9 cellular contexts compared by ENCODE assay signal in the genomic region with DNA sequence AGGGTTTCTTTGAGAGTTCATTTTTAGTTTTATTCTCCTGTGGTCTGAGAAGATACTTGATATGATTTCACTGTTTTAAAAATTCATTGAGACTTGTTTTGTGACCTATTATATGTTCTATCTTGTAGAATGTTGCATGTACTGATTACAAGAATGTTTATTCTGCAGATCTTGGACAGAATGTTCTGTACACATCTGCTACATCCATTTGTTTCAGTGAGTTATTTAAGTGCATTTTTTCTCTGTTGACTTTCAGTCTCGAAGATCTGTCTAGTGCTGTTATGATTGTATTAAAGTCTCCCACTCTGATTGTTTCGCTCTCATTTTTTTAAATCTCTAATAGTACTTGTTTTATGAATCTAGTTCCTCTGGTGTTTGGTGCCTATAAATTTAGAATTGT.
DNase-seq lines count a peak whose midpoint lies in the region; ATAC-seq and TF ChIP-seq lines count a peak whose summit lies in the region.
"Had no signal": no experiment of that assay in that cellular context is flagged by ENCODE, and none has a peak within 500 bp of the region (broad histone marks: within the 10 kb centered on the region; RNA-seq: fewer than 3 reads in every experiment).

No MANE protein-coding gene starts in this region.

- no peak overlapping the region for H2AFZ ChIP-seq in PC-3 (ENCODE audit: low read length)

- CTCF ChIA-PET in PC-3 (lab: Charles Lee) = no interaction called here
- CTCF ChIA-PET in HEK293T (lab: Yijun Ruan, JAX) = interaction anchor here (0.9 kb wide), 1 partner anchor 16 kb away, joined by 9 read pairs; no protein-coding TSS in a partner anchor

- no peaks in the 10 kb centered on the region for H3K27me3 ChIP-seq in PC-3 (ENCODE audit: low read length)
- H3K27me3 ChIP-seq in spleen (replicated peaks in 1 of 7) = peaks cover 0 to 7% (median 0%) of the 10 kb centered on the region in 7 donors

- intact Hi-C loops in PC-3 (cut with micrococcal nuclease) (no loop called here), left ventricle myocardium superior (cut with micrococcal nuclease) (no loop called here), spleen (cut with DNase I; ENCODE audit: low total_unique reads) (no loop called here)

- peak overlapping the region; percentile 95 for H3K4me2 ChIP-seq in PC-3 (ENCODE audit: low read length)

- no peak for ATAC-seq in PC-3
- peak; percentile 44 for ATAC-seq in left ventricle myocardium superior

- POLR2A ChIA-PET in PC-3 (lab: Charles Lee; ENCODE audit: unreplicated experiment) (interaction anchor here (0.7 kb wide), 1 partner anchor 27 kb away, joined by 3 read pairs; no protein-coding TSS in a partner anchor), HEK293T (lab: Yijun Ruan, JAX) (no interaction called here)

- TF ChIP-seq POLR2A in spleen (IDR thresholded peaks at IDR 0.05) = no peak

- no peaks in the 10 kb centered on the region for H3K9me2 ChIP-seq in PC-3 (replicated peaks; ENCODE audit: low read length)

- no peaks in the 10 kb centered on the region for H3K79me2 ChIP-seq in PC-3 (ENCODE audit: low read length)

- no peaks in the 10 kb centered on the region for H4K20me1 ChIP-seq in PC-3 (ENCODE audit: low read length)

- TSS peak; percentile 22 for BruUV-seq in PC-3 (replicated peaks; lab: Mats Ljungman, UMichigan)

- H3K9ac ChIP-seq in PC-3 (ENCODE audit: low read length) = no peak overlapping the region

- WGBS in spleen, 5 donors = 41 to 52% (median 43%) methylated on average over 2 of the region's 2 CpGs

- TF ChIP-seq CTCF in PC-3 (conservative IDR thresholded peaks at IDR 0.05; ENCODE audit: low read depth, low read length) (no peak), spleen (IDR thresholded peaks at IDR 0.05 in 8 of 11, conservative IDR thresholded peaks at IDR 0.05 in 3 of 11) (no peak)

- H3K9me3 ChIP-seq in PC-3 (ENCODE audit: low read length) (no peaks in the 10 kb centered on the region), spleen (no peaks in the 10 kb centered on the region)

- no peaks in the 10 kb centered on the region for H3F3A ChIP-seq in PC-3 (ENCODE audit: low read length, unreplicated experiment)

- H3K27ac ChIP-seq in PC-3 (ENCODE audit: low read length) = peak overlapping the region; percentile 78
- peak overlapping the region in 6 of 8 donors; percentile 87 to 97 (median 94) for H3K27ac ChIP-seq in spleen

- peak overlapping the region; percentile 83; the same call in 1 of the 2 replicates for H3K4me3 ChIP-seq in PC-3 (ENCODE audit: low read length)
- H3K4me3 ChIP-seq in spleen = peak overlapping the region in 3 of 8 donors; percentile 58 to 78 (median 66)

- DNase-seq in NCI-H526 treated with DMSO at 0.1 percent for 48 hours (lab: John Stamatoyannopoulos, UW) (peak; percentile 59), NCI-H526 (lab: John Stamatoyannopoulos, UW) (no peak), PC-3 (no peak), left ventricle myocardium superior (no peak), spleen (no peak), RPMI8226 (no peak), GOT3 (lab: John Stamatoyannopoulos, UW) (no peak), HEK293T (ENCODE audit: extremely low spot score) (no peak)
- DNase-seq: NCI-H1092 had no signal

- H3K36me3 ChIP-seq in PC-3 (ENCODE audit: low read depth, low read length) (no peaks in the 10 kb centered on the region), spleen (no peaks in the 10 kb centered on the region)

- H3K4me1 ChIP-seq in PC-3 (ENCODE audit: insufficient read depth, low read length) (peaks cover 52% of the 10 kb centered on the region), spleen (peaks cover 7 to 72% (median 47%) of the 10 kb centered on the region in 6 donors)

TF ChIP-seq in HEK293T, 16 proteins besides CTCF, POLR2A, EP300 and RAD21:
- TF ChIP-seq NFRKB (IDR thresholded peaks at IDR 0.05) = no peak
- TF ChIP-seq TARDBP (IDR thresholded peaks at IDR 0.05) = no peak
- TF ChIP-seq HDGF (IDR thresholded peaks at IDR 0.05; ENCODE audit: borderline replicate concordance) = no peak
- TF ChIP-seq SUZ12 (IDR thresholded peaks at IDR 0.05) = no peak
- TF ChIP-seq ELF4 (IDR thresholded peaks at IDR 0.05) = no peak
- no peak for TF ChIP-seq L3MBTL2 (conservative IDR thresholded peaks at IDR 0.05)
- TF ChIP-seq FOXK2 (IDR thresholded peaks at IDR 0.05) = no peak
- no peak for TF ChIP-seq FOXA1 (IDR thresholded peaks at IDR 0.05)
- no peak for TF ChIP-seq BHLHE40 (IDR thresholded peaks at IDR 0.05; ENCODE audit: borderline replicate concordance)
- no peak for TF ChIP-seq LEF1 (IDR thresholded peaks at IDR 0.05; ENCODE audit: borderline replicate concordance)
- TF ChIP-seq ZNF384 (IDR thresholded peaks at IDR 0.05) = no peak
- TF ChIP-seq, protein P1, sequence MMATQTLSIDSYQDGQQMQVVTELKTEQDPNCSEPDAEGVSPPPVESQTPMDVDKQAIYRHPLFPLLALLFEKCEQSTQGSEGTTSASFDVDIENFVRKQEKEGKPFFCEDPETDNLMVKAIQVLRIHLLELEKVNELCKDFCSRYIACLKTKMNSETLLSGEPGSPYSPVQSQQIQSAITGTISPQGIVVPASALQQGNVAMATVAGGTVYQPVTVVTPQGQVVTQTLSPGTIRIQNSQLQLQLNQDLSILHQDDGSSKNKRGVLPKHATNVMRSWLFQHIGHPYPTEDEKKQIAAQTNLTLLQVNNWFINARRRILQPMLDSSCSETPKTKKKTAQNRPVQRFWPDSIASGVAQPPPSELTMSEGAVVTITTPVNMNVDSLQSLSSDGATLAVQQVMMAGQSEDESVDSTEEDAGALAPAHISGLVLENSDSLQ (IDR thresholded peaks at IDR 0.05) = no peak
